ENCODE assay signal across 1 cellular context in genomic region chr1:8864713-8865397, GRCh38.
TF ChIP-seq lines count a peak whose summit lies in the region.

No MANE protein-coding gene starts in this region.

TF ChIP-seq in HepG2, 621 proteins besides CTCF, POLR2A, EP300 and RAD21:
- TF ChIP-seq POLR2AphosphoS5 (IDR thresholded peaks at IDR 0.05; ENCODE audit: low read depth, low read length): peak; percentile 41; the same call in 1 of the 2 replicates
- TF ChIP-seq ZBED4 (CRISPR knock-in tag; IDR thresholded peaks at IDR 0.05; ENCODE audit: borderline replicate concordance): no peak
- TF ChIP-seq HMGXB3 (CRISPR knock-in tag; IDR thresholded peaks at IDR 0.05; ENCODE audit: borderline replicate concordance): no peak
- no peak for TF ChIP-seq PPARG (CRISPR knock-in tag; conservative IDR thresholded peaks at IDR 0.05)
- TF ChIP-seq CBX5 (CRISPR knock-in tag; IDR thresholded peaks at IDR 0.05; ENCODE audit: borderline replicate concordance): no peak
- no peak for TF ChIP-seq JUNB (CRISPR knock-in tag; IDR thresholded peaks at IDR 0.05; ENCODE audit: borderline replicate concordance)
- 0 out of 2 replicates have a peak, but pooled peaks have one; percentile 18 for TF ChIP-seq ZNF441 (CRISPR knock-in tag; IDR thresholded peaks at IDR 0.05; ENCODE audit: borderline replicate concordance)
- TF ChIP-seq PAF1 (CRISPR knock-in tag; IDR thresholded peaks at IDR 0.05): 0 out of 2 replicates have a peak, but pooled peaks have one; percentile 8
- TF ChIP-seq ZNF451 (CRISPR knock-in tag; IDR thresholded peaks at IDR 0.05): 0 out of 2 replicates have a peak, but pooled peaks have one; percentile 18
- TF ChIP-seq SOX6 (IDR thresholded peaks at IDR 0.05): no peak
- peak; percentile 15; the same call in 1 of the 2 replicates for TF ChIP-seq SOX6 (CRISPR knock-in tag; IDR thresholded peaks at IDR 0.05)
- no peak for TF ChIP-seq DPF2 (CRISPR knock-in tag; IDR thresholded peaks at IDR 0.05; ENCODE audit: borderline replicate concordance, low read depth)
- TF ChIP-seq SUZ12 (IDR thresholded peaks at IDR 0.05; ENCODE audit: low read depth, low read length): no peak
- 0 out of 2 replicates have a peak, but pooled peaks have one; percentile 14 for TF ChIP-seq RBFOX2 (IDR thresholded peaks at IDR 0.05; ENCODE audit: low read depth, low read length)
- TF ChIP-seq POLR2G (IDR thresholded peaks at IDR 0.05; ENCODE audit: low read depth, low read length): peak; percentile 37
- no peak for TF ChIP-seq ARID4A (CRISPR knock-in tag; IDR thresholded peaks at IDR 0.05; ENCODE audit: borderline replicate concordance)
- TF ChIP-seq NR3C1 (CRISPR knock-in tag; IDR thresholded peaks at IDR 0.05): no peak
- no peak for TF ChIP-seq PITX1 (CRISPR knock-in tag; IDR thresholded peaks at IDR 0.05)
- 0 out of 2 replicates have a peak, but pooled peaks have one; percentile 42 for TF ChIP-seq ZSCAN21 (CRISPR knock-in tag; IDR thresholded peaks at IDR 0.05; ENCODE audit: borderline replicate concordance)
- TF ChIP-seq ZNF792 (CRISPR knock-in tag; IDR thresholded peaks at IDR 0.05): no peak
